Comparison of ENCODE assay signal across 9 cellular contexts in the genomic region with DNA sequence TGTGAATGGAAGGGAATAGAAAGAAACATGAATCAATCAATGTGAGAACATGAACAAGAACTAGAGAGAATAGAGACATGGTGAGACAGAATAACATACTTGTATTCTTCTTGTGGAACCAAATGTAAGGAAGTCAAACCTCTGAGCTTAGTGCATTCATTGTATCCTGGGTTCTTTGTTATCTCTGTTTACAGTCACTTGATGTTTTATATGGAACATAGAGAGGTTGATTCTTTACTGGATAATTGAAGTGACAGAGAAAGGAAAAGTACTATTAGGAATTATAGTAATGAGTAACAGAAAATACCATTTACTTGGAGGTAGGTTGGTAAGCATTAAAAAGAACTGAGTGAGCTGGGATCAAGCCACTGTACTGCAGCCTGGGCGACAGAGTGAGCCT. TPM values are rescaled to one million over a fixed set of nuclear protein-coding genes. Genes with fewer than 3 reads are reported as not detected.
DNase-seq lines count a peak whose midpoint lies in the region; TF ChIP-seq lines count a peak whose summit lies in the region.
"Had no signal": no experiment of that assay in that cellular context is flagged by ENCODE, and none has a peak within 500 bp of the region (broad histone marks: within the 10 kb centered on the region; RNA-seq: fewer than 3 reads in every experiment).

No MANE protein-coding gene starts in this region.

- H3K79me2 ChIP-seq in KMS-11 (ENCODE audit: insufficient read depth, low read depth): peaks cover 20% of the 10 kb centered on the region

- peak overlapping the region; percentile 75 for H3K4me2 ChIP-seq in KMS-11

- H3K36me3 ChIP-seq in KMS-11 (ENCODE audit: insufficient read depth): no peaks in the 10 kb centered on the region
- H3K36me3 ChIP-seq in neuron (ENCODE audit: insufficient read depth, low read length): no peaks in the 10 kb centered on the region

- peaks cover 16% of the 10 kb centered on the region for H3K36me3 Mint-ChIP-seq in activated CD4-positive, alpha-beta memory T cell treated with anti-CD3 and anti-CD28 coated beads, Interleukin-2, amount 10 ng/mL, durations not matched to agents 7 days and 5 days (ENCODE audit: low read depth)

- no peak for TF ChIP-seq CTCF in KMS-11 (conservative IDR thresholded peaks at IDR 0.05; ENCODE audit: low read depth, low read length)

- peak overlapping the region; percentile 90 for H3K27ac ChIP-seq in KMS-11

- DNase-seq in NCI-H1436 treated with DMSO at 0.1 percent for 48 hours (lab: John Stamatoyannopoulos, UW): peak; percentile 5
- DNase-seq in NCI-H1436 (lab: John Stamatoyannopoulos, UW): no peak
- no peak for DNase-seq in activated CD4-positive, alpha-beta memory T cell treated with anti-CD3 and anti-CD28 coated beads, Interleukin-2, amount 10 ng/mL, durations not matched to agents 7 days and 5 days
- DNase-seq in AG20443 (ENCODE audit: low spot score): no peak
- no peak for DNase-seq in DMS114 treated with DMSO at 0.1 percent for 48 hours (lab: John Stamatoyannopoulos, UW; ENCODE audit: unreplicated experiment)
- DNase-seq in H4 (ENCODE audit: low spot score): no peak
- DNase-seq: amniotic stem cell had no signal

- H3K27me3 Mint-ChIP-seq in activated CD4-positive, alpha-beta memory T cell treated with anti-CD3 and anti-CD28 coated beads, Interleukin-2, amount 10 ng/mL, durations not matched to agents 7 days and 5 days: no peaks in the 10 kb centered on the region

- H3K27ac Mint-ChIP-seq in activated CD4-positive, alpha-beta memory T cell treated with anti-CD3 and anti-CD28 coated beads, Interleukin-2, amount 10 ng/mL, durations not matched to agents 7 days and 5 days: no peak overlapping the region

- H3K9me3 ChIP-seq in neuron (ENCODE audit: low read length): no peaks in the 10 kb centered on the region

- peaks cover 21% of the 10 kb centered on the region for H3K4me1 Mint-ChIP-seq in activated CD4-positive, alpha-beta memory T cell treated with anti-CD3 and anti-CD28 coated beads, Interleukin-2, amount 10 ng/mL, durations not matched to agents 7 days and 5 days

- peak overlapping the region; percentile 73 for H3K9ac ChIP-seq in KMS-11

- H3K4me1 ChIP-seq in KMS-11 (ENCODE audit: low read depth, poor library complexity, severe bottlenecking) (peaks cover 28% of the 10 kb centered on the region), neuron (ENCODE audit: insufficient read depth, low read length) (peaks cover 11% of the 10 kb centered on the region)

- peak overlapping the region; percentile 61 for H3K4me3 Mint-ChIP-seq in activated CD4-positive, alpha-beta memory T cell treated with anti-CD3 and anti-CD28 coated beads, Interleukin-2, amount 10 ng/mL, durations not matched to agents 7 days and 5 days

- H3K4me3 ChIP-seq in KMS-11 (IDR thresholded peaks at IDR 0.05; ENCODE audit: insufficient read depth, low read depth, low read length) (no peak overlapping the region), neuron (ENCODE audit: low read length) (no peak overlapping the region)

- CTCF ChIA-PET in activated CD4-positive, alpha-beta memory T cell treated with anti-CD3 and anti-CD28 coated beads, Interleukin-2, amount 10 ng/mL, durations not matched to agents 7 days and 5 days (lab: Charles Lee): interaction anchor here (1.1 to 5.0 kb wide), 18 partner anchors 8 to 343 kb away, joined by 3 to 118 read pairs (median 26); no protein-coding TSS in a partner anchor

- peaks cover 12% of the 10 kb centered on the region for H4K20me1 ChIP-seq in KMS-11 (ENCODE audit: insufficient read depth)

- H3K27me3 ChIP-seq in KMS-11 (ENCODE audit: insufficient read depth, low read depth) (no peaks in the 10 kb centered on the region), neuron (ENCODE audit: insufficient read depth, low read length) (no peaks in the 10 kb centered on the region)

- POLR2A ChIA-PET in activated CD4-positive, alpha-beta memory T cell treated with anti-CD3 and anti-CD28 coated beads, Interleukin-2, amount 10 ng/mL, durations not matched to agents 7 days and 5 days (lab: Charles Lee): interaction anchor here (1.2 to 6.3 kb wide), 11 partner anchors 10 to 241 kb away, joined by 3 to 83 read pairs (median 51); a partner anchor contains a TSS

- H3K9me3 Mint-ChIP-seq in activated CD4-positive, alpha-beta memory T cell treated with anti-CD3 and anti-CD28 coated beads, Interleukin-2, amount 10 ng/mL, durations not matched to agents 7 days and 5 days: no peaks in the 10 kb centered on the region

- H2AFZ ChIP-seq in KMS-11 (ENCODE audit: low read depth) (peak overlapping the region; percentile 56), neuron (ENCODE audit: low read depth, low read length) (peak overlapping the region; percentile 51)

RNA-seq across cellular contexts. Expression of a gene that starts 2.5 kb away (rescaled TPM):
- total RNA-seq in activated CD4-positive, alpha-beta memory T cell treated with anti-CD3 and anti-CD28 coated beads, Interleukin-2, amount 10 ng/mL, durations not matched to agents 7 days and 5 days: 100 to 1,000 TPM; 154 to 180 TPM
- total RNA-seq in H4 (2014; rRNA removed; shearing (Covaris generic)): 28.4 and 38.6 TPM in 2 replicates
